ENCODE assay signal across 30 cellular contexts in the genomic region with DNA sequence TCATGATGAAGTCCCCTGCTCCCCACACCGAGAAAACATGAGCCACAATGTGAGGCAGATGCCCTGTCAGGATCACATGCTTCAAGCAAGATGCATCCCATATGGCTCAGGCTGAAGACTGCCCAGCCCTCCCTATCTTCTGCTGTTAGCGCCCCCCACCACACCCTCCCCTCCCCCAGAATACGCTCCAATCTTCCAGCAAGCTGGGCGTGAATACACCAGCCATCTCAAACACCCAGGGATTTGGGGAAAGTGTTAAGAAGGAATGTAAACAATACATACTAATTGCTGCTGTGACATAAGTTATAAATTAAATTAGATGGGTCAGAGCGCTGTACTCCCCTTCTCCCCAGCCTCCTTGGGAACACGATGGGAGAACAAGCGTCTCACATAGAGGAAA. TPM values are rescaled to one million over a fixed set of nuclear protein-coding genes. Genes with fewer than 3 reads are reported as not detected.
"Had no signal": no experiment of that assay in that cellular context is flagged by ENCODE, and none has a peak within 500 bp of the region (broad histone marks: within the 10 kb centered on the region; RNA-seq: fewer than 3 reads in every experiment).

No MANE protein-coding gene starts in this region.

- H3K27ac Mint-ChIP-seq: memory B cell; naive thymus-derived CD8-positive, alpha-beta T cell; stimulated activated memory B cell treated with anti-CD40 and anti-IgM and Interleukin-4, amounts not matched to agents 10 μg/mL and 1 μg/mL and 100 μg/mL, for 72 hours had no signal

- H3K36me3 Mint-ChIP-seq: memory B cell; naive thymus-derived CD8-positive, alpha-beta T cell; stimulated activated memory B cell treated with anti-CD40 and anti-IgM and Interleukin-4, amounts not matched to agents 10 μg/mL and 1 μg/mL and 100 μg/mL, for 72 hours had no signal

- H3K27ac ChIP-seq: coronary artery, esophagus muscularis mucosa, ovary, psoas muscle, sigmoid colon, thoracic aorta, tibial nerve, upper lobe of left lung had no signal

- H3K4me3 Mint-ChIP-seq: memory B cell; naive thymus-derived CD8-positive, alpha-beta T cell; stimulated activated memory B cell treated with anti-CD40 and anti-IgM and Interleukin-4, amounts not matched to agents 10 μg/mL and 1 μg/mL and 100 μg/mL, for 72 hours had no signal

- H3K9me3 Mint-ChIP-seq: memory B cell; naive thymus-derived CD8-positive, alpha-beta T cell; stimulated activated memory B cell treated with anti-CD40 and anti-IgM and Interleukin-4, amounts not matched to agents 10 μg/mL and 1 μg/mL and 100 μg/mL, for 72 hours had no signal

- DNase-seq: dermis blood vessel endothelial cell; effector memory CD4-positive, alpha-beta T cell; foreskin melanocyte; head of caudate nucleus; midbrain; naive thymus-derived CD8-positive, alpha-beta T cell; occipital lobe; ovary; posterior cingulate gyrus; psoas muscle; right cardiac atrium; sigmoid colon; stimulated activated CD4-positive, alpha-beta T cell treated with anti-CD3 and anti-CD28 coated beads, Interleukin-2, amount 100 ng/mL, for 24 hours; stimulated activated CD4-positive, alpha-beta T cell treated with anti-CD3 and anti-CD28 coated beads, Interleukin-4, amount 100 ng/mL, for 24 hours; stimulated activated naive CD8-positive, alpha-beta T cell treated with anti-CD3 and anti-CD28 coated beads, Interleukin-15, Interleukin-2, amounts not matched to agents 100 U/mL and 50 U/mL, for 24 hours; substantia nigra; upper lobe of left lung had no signal

- H3K4me1 Mint-ChIP-seq: naive thymus-derived CD8-positive, alpha-beta T cell had no signal

RNA-seq across cellular contexts. Expression of gene TNR, which starts 55.7 kb away (rescaled TPM):
- total RNA-seq: chondrocyte; dermis blood vessel endothelial cell; epithelial cell of proximal tubule; fibroblast of lung; left lobe of liver; myocyte; naive thymus-derived CD8-positive, alpha-beta T cell; ovary; psoas muscle; renal cortical epithelial cell; tibial nerve had no signal
- polyA plus RNA-seq: fibroblast of lung; keratinocyte; naive thymus-derived CD8-positive, alpha-beta T cell; ovary; right cardiac atrium had no signal
